ENCODE assay signal across 18 cellular contexts in genomic region chr9:72353455-72354116, GRCh38. TPM values are rescaled to one million over a fixed set of nuclear protein-coding genes. Genes with fewer than 3 reads are reported as not detected.
A peak's percentile ranks its signal among the peaks of the same experiment; 100 is the strongest.
DNase-seq lines count a peak whose midpoint lies in the region; ATAC-seq, FAIRE-seq and TF ChIP-seq lines count a peak whose summit lies in the region.
"Had no signal": no experiment of that assay in that cellular context is flagged by ENCODE, and none has a peak within 500 bp of the region (broad histone marks: within the 10 kb centered on the region; RNA-seq: fewer than 3 reads in every experiment).

No MANE protein-coding gene starts in this region.

- TF ChIP-seq POLR2A in ovary (IDR thresholded peaks at IDR 0.05), result peak; percentile 29

- intact Hi-C loops in ovary (cut with DNase I), result no loop called here

- FAIRE-seq in GM18507 (lab: Jason Lieb, UNC) (peak; percentile 42), GM19239 (lab: Jason Lieb, UNC) (no peak)
- FAIRE-seq: endometrium had no signal

- H3K9me3 ChIP-seq in hepatocyte (ENCODE audit: low read depth) (no peaks in the 10 kb centered on the region), ovary (no peaks in the 10 kb centered on the region)
- H3K9me3 ChIP-seq: BE2C, left ventricle myocardium inferior, MG63, tibial artery had no signal

- 87% methylated on average over 4 of the region's 4 CpGs for WGBS in hepatocyte (ENCODE audit: low lambda C conversion rate, missing lambda C conversion rate)
- 92 to 94% (median 94%) methylated on average over 4 of the region's 4 CpGs for WGBS in ovary, 3 donors

- H3K4me3 ChIP-seq in hepatocyte (no peak overlapping the region), ovary (no peak overlapping the region), H7 (ENCODE audit: insufficient read depth, low read depth, low read length) (no peak overlapping the region)
- H3K4me3 ChIP-seq: left ventricle myocardium inferior, MG63, tibial artery had no signal

- peaks cover 43% of the 10 kb centered on the region for H4K20me1 ChIP-seq in hepatocyte (ENCODE audit: insufficient read depth, poor library complexity, severe bottlenecking)

- no peak for ATAC-seq in HG03439 (IDR thresholded peaks at IDR 0.05; ENCODE audit: unreplicated experiment)

- TF ChIP-seq CTCF in hepatocyte (IDR thresholded peaks at IDR 0.05; ENCODE audit: poor library complexity) (no peak), ovary (IDR thresholded peaks at IDR 0.05) (no peak)

- peak overlapping the region; percentile 27 for H3K27ac ChIP-seq in hepatocyte
- H3K27ac ChIP-seq in ovary, result no peak overlapping the region
- H3K27ac ChIP-seq: left ventricle myocardium inferior, VCaP had no signal

- H3K4me1 ChIP-seq in hepatocyte (ENCODE audit: insufficient read depth) (peaks cover 47% of the 10 kb centered on the region), ovary (ENCODE audit: insufficient read depth) (no peaks in the 10 kb centered on the region)

- H2AFZ ChIP-seq in hepatocyte, result no peak overlapping the region

- peak overlapping the region; percentile 23 for H3K4me2 ChIP-seq in hepatocyte

- no peak for TF ChIP-seq EP300 in ovary (IDR thresholded peaks at IDR 0.05)

- H3K36me3 ChIP-seq in hepatocyte (replicated peaks; ENCODE audit: insufficient read depth, low read depth), result no peaks in the 10 kb centered on the region
- no peaks in the 10 kb centered on the region for H3K36me3 ChIP-seq in ovary
- H3K36me3 ChIP-seq in H7 (replicated peaks; ENCODE audit: control insufficient read depth, insufficient read depth, low read length), result peaks cover 25% of the 10 kb centered on the region

- no peaks in the 10 kb centered on the region for H3K9me2 ChIP-seq in hepatocyte (replicated peaks; ENCODE audit: insufficient read depth)

- H3K27me3 ChIP-seq in hepatocyte (no peaks in the 10 kb centered on the region), ovary (no peaks in the 10 kb centered on the region), H7 (ENCODE audit: control insufficient read depth, insufficient read depth, low read length) (no peaks in the 10 kb centered on the region)
- H3K27me3 ChIP-seq: BE2C, MG63, tibial artery had no signal

- peaks cover 41% of the 10 kb centered on the region for H3K79me2 ChIP-seq in hepatocyte

- DNase-seq in GM18507 (ENCODE audit: extremely low spot score, insufficient read length, low read depth) (no peak), M059J (ENCODE audit: low read depth) (peak; percentile 20), hepatocyte (ENCODE audit: low spot score) (peak; percentile 18), ovary (peak in 1 of 5 donors; percentile 40), GM19239 (ENCODE audit: insufficient read length, low spot score) (no peak), H7 (no peak), NCI-H1930 (lab: John Stamatoyannopoulos, UW) (no peak)
- DNase-seq: activated effector memory CD4-positive, alpha-beta T cell treated with Interleukin-2 at 50 U/mL for 16 hours; BE2C; DMS 273 treated with DMSO at 0.1 percent for 48 hours; left ventricle myocardium inferior; MG63; NCI-H1694; NCI-H446; tibial artery had no signal

RNA-seq across cellular contexts. Expression of gene ZFAND5, which starts 11.4 kb away (rescaled TPM):
- 174 and 216 TPM in 2 replicates for total RNA-seq in M059J (2014; rRNA removed; shearing (Covaris generic))
- total RNA-seq in hepatocyte (212 and 288 TPM in 2 replicates), ovary (100 to 1,000 TPM; 198 to 904 (median 321) TPM)
- polyA plus RNA-seq in hepatocyte (188 and 208 TPM in 2 replicates), ovary (100 to 1,000 TPM; 146 to 208 TPM)
- total RNA-seq in H7 (2014; rRNA removed; shearing (Covaris generic)), result 124 and 145 TPM in 2 replicates

Comparison
In these comparisons a context has a peak if more than half of its experiments do, and no peak if none do; other contexts are left out.
1. DNase-seq: peak in M059J (single experiment) and hepatocyte (single experiment); none in GM18507 (single experiment), GM19239 (single experiment), H7 (single experiment) and NCI-H1930 (0 of 2).